ENCODE assay signal across 22 cellular contexts in the genomic region with DNA sequence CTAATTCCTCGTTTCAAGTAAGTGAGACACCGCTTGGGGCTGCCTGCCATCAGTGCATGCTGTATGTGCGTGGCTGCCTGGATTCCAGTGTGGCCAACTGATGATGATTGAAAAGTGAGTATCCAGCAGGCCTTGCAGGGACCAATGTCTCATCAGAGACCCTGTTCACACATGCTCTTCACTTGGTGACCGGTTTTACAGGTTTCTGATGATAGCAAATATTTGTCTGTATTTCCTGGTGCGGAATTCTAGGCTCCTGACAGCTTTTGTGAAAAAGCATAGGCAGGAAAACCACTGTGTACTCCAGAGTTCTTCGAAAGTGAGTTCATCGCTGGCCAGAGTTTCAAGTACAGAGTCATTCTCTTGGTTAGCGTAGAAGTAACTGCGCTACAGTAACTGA. TPM values are rescaled to one million over a fixed set of nuclear protein-coding genes. Genes with fewer than 3 reads are reported as not detected.
DNase-seq lines count a peak whose midpoint lies in the region; ATAC-seq and TF ChIP-seq lines count a peak whose summit lies in the region.
"Had no signal": no experiment of that assay in that cellular context is flagged by ENCODE, and none has a peak within 500 bp of the region (broad histone marks: within the 10 kb centered on the region; RNA-seq: fewer than 3 reads in every experiment).

No MANE protein-coding gene starts in this region.

- H3K27me3 ChIP-seq in mammary epithelial cell (ENCODE audit: insufficient read depth, low read length) (no peaks in the 10 kb centered on the region), foreskin keratinocyte (no peaks in the 10 kb centered on the region), mesendoderm (ENCODE audit: insufficient read depth, low read length, poor library complexity) (no peaks in the 10 kb centered on the region)
- H3K27me3 ChIP-seq: upper lobe of left lung had no signal

- ATAC-seq in foreskin keratinocyte, result peak; percentile 97
- ATAC-seq in HG03280 (IDR thresholded peaks at IDR 0.05; ENCODE audit: unreplicated experiment), result no peak
- ATAC-seq: gastroesophageal sphincter, sciatic nerve had no signal

- no peak overlapping the region for H3K4me3 ChIP-seq in mammary epithelial cell (replicated peaks in 1 of 3; ENCODE audit: insufficient read depth in 1 of 3, low read depth in 2 of 3, low read length in 3 of 3)
- no peak overlapping the region for H3K4me3 ChIP-seq in mesendoderm (ENCODE audit: low read length)
- H3K4me3 ChIP-seq: gastroesophageal sphincter, upper lobe of left lung had no signal

- no peak overlapping the region for H3K4me3 Mint-ChIP-seq in MCF 10A (ENCODE audit: unreplicated experiment)
- H3K4me3 Mint-ChIP-seq: activated CD4-positive, alpha-beta memory T cell treated with anti-CD3 and anti-CD28 coated beads for 36 hours; activated naive CD4-positive, alpha-beta T cell treated with anti-CD3 and anti-CD28 coated beads, Interleukin-2, amount 50 U/mL, for 24 hours; activated T-cell treated with anti-CD3 and anti-CD28 coated beads, Interleukin-2, amount 50 U/mL, for 24 hours; brain; stimulated activated naive CD8-positive, alpha-beta T cell treated with anti-CD3 and anti-CD28 coated beads, Interleukin-15, Interleukin-2, amounts not matched to agents 100 ng/mL and 50 ng/mL, for 24 hours had no signal

- H3K18ac ChIP-seq in mesendoderm (ENCODE audit: low read length), result no peak overlapping the region

- no peak overlapping the region for H2BK120ac ChIP-seq in mesendoderm (ENCODE audit: low read depth, low read length)

- in situ Hi-C loops in mammary epithelial cell (cut with MboI; ENCODE audit: low sequenced_read_pairs in 2 of 2) (no loop called here), G401 (cut with HindIII; ENCODE audit: low sequenced_read_pairs) (no loop called here)

- peaks cover 17% of the 10 kb centered on the region for H3K4me1 Mint-ChIP-seq in MCF 10A (ENCODE audit: insufficient read depth, unreplicated experiment)

- peaks cover 23% of the 10 kb centered on the region for H3K4me1 ChIP-seq in mammary epithelial cell (ENCODE audit: insufficient read depth, low read length)
- peaks cover 16% of the 10 kb centered on the region for H3K4me1 ChIP-seq in foreskin keratinocyte
- no peaks in the 10 kb centered on the region for H3K4me1 ChIP-seq in mesendoderm (ENCODE audit: control insufficient read depth, low read depth, low read length)
- H3K4me1 ChIP-seq: upper lobe of left lung had no signal

- no peak overlapping the region for H3K56ac ChIP-seq in mesendoderm (ENCODE audit: low read length)

- H3K79me2 ChIP-seq in mammary epithelial cell (ENCODE audit: insufficient read depth, low read length) (no peaks in the 10 kb centered on the region), mesendoderm (ENCODE audit: control insufficient read depth, insufficient read depth, low read length) (no peaks in the 10 kb centered on the region)

- intact Hi-C loops in mammary epithelial cell (cut with micrococcal nuclease), result no loop called here
- intact Hi-C loops in MCF 10A (cut with micrococcal nuclease), result no loop called here

- dilution Hi-C loops in mammary epithelial cell (cut with HindIII; ENCODE audit: low sequenced_read_pairs), result no loop called here

- H3K4me2 ChIP-seq in mammary epithelial cell (ENCODE audit: insufficient read depth, low read depth, low read length) (no peak overlapping the region), mesendoderm (ENCODE audit: low read length) (no peak overlapping the region)

- no peaks in the 10 kb centered on the region for H3K27me3 Mint-ChIP-seq in MCF 10A (ENCODE audit: insufficient read depth, unreplicated experiment)
- H3K27me3 Mint-ChIP-seq: activated CD4-positive, alpha-beta memory T cell treated with anti-CD3 and anti-CD28 coated beads for 36 hours; activated naive CD4-positive, alpha-beta T cell treated with anti-CD3 and anti-CD28 coated beads, Interleukin-2, amount 50 U/mL, for 24 hours had no signal

- no TSS peak for BruUV-seq in mammary epithelial cell (replicated peaks; lab: Mats Ljungman, UMichigan)
- no TSS peak for BruUV-seq in MCF 10A (replicated peaks; lab: Mats Ljungman, UMichigan)

- DNase-seq in mammary epithelial cell (peak; percentile 85), MCF 10A (ENCODE audit: unreplicated experiment) (no peak), NCI-H526 treated with DMSO at 0.1 percent for 48 hours (lab: John Stamatoyannopoulos, UW) (peak; percentile 18), foreskin keratinocyte (peak; percentile 98 to 99), G401 (ENCODE audit: low spot score) (no peak), mesendoderm (no peak), cerebellum (ENCODE audit: low spot score) (no peak)
- DNase-seq: activated CD4-positive, alpha-beta memory T cell treated with anti-CD3 and anti-CD28 coated beads for 36 hours; activated T-cell treated with anti-CD3 and anti-CD28 coated beads, Interleukin-2, amount 50 U/mL, for 24 hours; cortex of kidney; GDM1; KG1; NCI-H1092 treated with DMSO at 0.1 percent for 48 hours; SHP77 treated with DMSO at 0.1 percent for 48 hours; upper lobe of left lung; WERI-Rb-1 had no signal

- no peaks in the 10 kb centered on the region for H3K36me3 ChIP-seq in mammary epithelial cell (ENCODE audit: insufficient read depth, low read length)
- no peaks in the 10 kb centered on the region for H3K36me3 ChIP-seq in mesendoderm (ENCODE audit: control insufficient read depth, insufficient read depth, low read length)
- H3K36me3 ChIP-seq: gastroesophageal sphincter, upper lobe of left lung, WERI-Rb-1 had no signal

- H3K79me1 ChIP-seq in mesendoderm (ENCODE audit: low read length), result no peaks in the 10 kb centered on the region

- no peak overlapping the region for H3K9ac ChIP-seq in mammary epithelial cell (ENCODE audit: insufficient read depth, low read length)
- H3K9ac ChIP-seq in mesendoderm (ENCODE audit: low read length), result no peak overlapping the region

- POLR2A ChIA-PET in MCF 10A (lab: Yijun Ruan, JAX), result interaction anchor here (0.7 kb wide), 1 partner anchor 16 kb away, joined by 4 read pairs; no protein-coding TSS in a partner anchor

- H4K8ac ChIP-seq in mesendoderm (ENCODE audit: low read depth, low read length), result no peak overlapping the region

- no peak overlapping the region for H2AK5ac ChIP-seq in mesendoderm (ENCODE audit: low read length)

- H2AFZ ChIP-seq in mammary epithelial cell (ENCODE audit: low read depth, low read length), result no peak overlapping the region

- H4K20me1 ChIP-seq in mammary epithelial cell (ENCODE audit: insufficient read depth, low read length), result no peaks in the 10 kb centered on the region

- H3K9me3 ChIP-seq in mammary epithelial cell (replicated peaks; ENCODE audit: insufficient read depth, low read length), result no peaks in the 10 kb centered on the region
- H3K9me3 ChIP-seq: gastroesophageal sphincter, upper lobe of left lung had no signal

- H3K4ac ChIP-seq in mesendoderm (ENCODE audit: low read depth, low read length), result no peak overlapping the region

- no peak overlapping the region for H3K27ac Mint-ChIP-seq in MCF 10A (ENCODE audit: low read depth, unreplicated experiment)
- H3K27ac Mint-ChIP-seq: activated CD4-positive, alpha-beta memory T cell treated with anti-CD3 and anti-CD28 coated beads for 36 hours; activated naive CD4-positive, alpha-beta T cell treated with anti-CD3 and anti-CD28 coated beads, Interleukin-2, amount 50 U/mL, for 24 hours; activated T-cell treated with anti-CD3 and anti-CD28 coated beads, Interleukin-2, amount 50 U/mL, for 24 hours; stimulated activated naive CD8-positive, alpha-beta T cell treated with anti-CD3 and anti-CD28 coated beads, Interleukin-15, Interleukin-2, amounts not matched to agents 100 ng/mL and 50 ng/mL, for 24 hours had no signal

- H3K36me3 Mint-ChIP-seq in MCF 10A (ENCODE audit: insufficient read depth, unreplicated experiment), result no peaks in the 10 kb centered on the region
- H3K36me3 Mint-ChIP-seq: activated CD4-positive, alpha-beta memory T cell treated with anti-CD3 and anti-CD28 coated beads for 36 hours; activated naive CD4-positive, alpha-beta T cell treated with anti-CD3 and anti-CD28 coated beads, Interleukin-2, amount 50 U/mL, for 24 hours; brain had no signal

- H2BK5ac ChIP-seq in mesendoderm (ENCODE audit: low read length), result no peak overlapping the region

- H3K9me3 Mint-ChIP-seq in MCF 10A (ENCODE audit: unreplicated experiment), result no peaks in the 10 kb centered on the region
- H3K9me3 Mint-ChIP-seq: activated CD4-positive, alpha-beta memory T cell treated with anti-CD3 and anti-CD28 coated beads for 36 hours; activated naive CD4-positive, alpha-beta T cell treated with anti-CD3 and anti-CD28 coated beads, Interleukin-2, amount 50 U/mL, for 24 hours; activated T-cell treated with anti-CD3 and anti-CD28 coated beads, Interleukin-2, amount 50 U/mL, for 24 hours; brain; stimulated activated naive CD8-positive, alpha-beta T cell treated with anti-CD3 and anti-CD28 coated beads, Interleukin-15, Interleukin-2, amounts not matched to agents 100 ng/mL and 50 ng/mL, for 24 hours had no signal

- no peak overlapping the region for H2BK15ac ChIP-seq in mesendoderm (replicated peaks; ENCODE audit: low read depth)

- H3K23ac ChIP-seq in mesendoderm (ENCODE audit: low read length), result no peak overlapping the region

- H3K27ac ChIP-seq in mammary epithelial cell (ENCODE audit: insufficient read depth, low read depth, low read length), result no peak overlapping the region
- H3K27ac ChIP-seq in foreskin keratinocyte, result peak overlapping the region; percentile 45
- no peak overlapping the region for H3K27ac ChIP-seq in mesendoderm (ENCODE audit: low read depth, low read length)
- H3K27ac ChIP-seq: gastroesophageal sphincter, upper lobe of left lung, WERI-Rb-1 had no signal

- 68% methylated on average over 9 of the region's 9 CpGs for WGBS in mammary epithelial cell (ENCODE audit: low coverage, missing lambda C conversion rate)
- WGBS in mesendoderm (ENCODE audit: extremely low coverage, insufficient coverage, low lambda C conversion rate), result no CpG with 5 or more reads among the region's 9 CpGs

- no peak for TF ChIP-seq CTCF in mammary epithelial cell (conservative IDR thresholded peaks at IDR 0.05 in 1 of 2, IDR thresholded peaks at IDR 0.05 in 1 of 2; ENCODE audit: extremely low read depth in 1 of 2, insufficient read depth in 1 of 2, low read depth in 1 of 2, low read length in 2 of 2)
- no peak for TF ChIP-seq CTCF in MCF 10A (IDR thresholded peaks at IDR 0.05; ENCODE audit: unreplicated experiment)
- peak; percentile 46 for TF ChIP-seq CTCF in foreskin keratinocyte (conservative IDR thresholded peaks at IDR 0.05)

- CTCF ChIA-PET in mammary epithelial cell (lab: Charles Lee; ENCODE audit: low non-redundant PET) (no interaction called here), MCF 10A (lab: Yijun Ruan, JAX) (no interaction called here)

- no peak overlapping the region for H4K5ac ChIP-seq in mesendoderm (ENCODE audit: low read length)

RNA-seq across cellular contexts. Expression of gene YWHAQ, which starts 13.8 kb away (rescaled TPM):
- total RNA-seq in mammary epithelial cell (100 to 1,000 TPM; 326 to 442 TPM), MCF 10A (2022) (239 TPM in 2 replicates), foreskin keratinocyte (376 and 422 TPM in 2 replicates), cerebellum (467 TPM)
- polyA plus RNA-seq in mammary epithelial cell (411 TPM), foreskin keratinocyte (265 and 322 TPM in 2 replicates)
- polyA minus RNA-seq in mammary epithelial cell, result 469 TPM
- 426 and 560 TPM in 2 replicates for total RNA-seq in G401 (2014; rRNA removed; shearing (Covaris generic))
- polyA plus RNA-seq in mesendoderm (2013, experiment 1 of 2), result 445 TPM
- 448 TPM for polyA plus RNA-seq in mesendoderm (2013, experiment 2 of 2)

Comparison
In these comparisons a context has a peak if more than half of its experiments do, and no peak if none do; other contexts are left out.
1. DNase-seq: peak in mammary epithelial cell (single experiment), NCI-H526 treated with DMSO at 0.1 percent for 48 hours (single experiment) and foreskin keratinocyte (2 of 2); none in MCF 10A (single experiment), G401 (single experiment), mesendoderm (single experiment) and cerebellum (single experiment).